ENCODE assay signal across 4 cellular contexts in the genomic region with DNA sequence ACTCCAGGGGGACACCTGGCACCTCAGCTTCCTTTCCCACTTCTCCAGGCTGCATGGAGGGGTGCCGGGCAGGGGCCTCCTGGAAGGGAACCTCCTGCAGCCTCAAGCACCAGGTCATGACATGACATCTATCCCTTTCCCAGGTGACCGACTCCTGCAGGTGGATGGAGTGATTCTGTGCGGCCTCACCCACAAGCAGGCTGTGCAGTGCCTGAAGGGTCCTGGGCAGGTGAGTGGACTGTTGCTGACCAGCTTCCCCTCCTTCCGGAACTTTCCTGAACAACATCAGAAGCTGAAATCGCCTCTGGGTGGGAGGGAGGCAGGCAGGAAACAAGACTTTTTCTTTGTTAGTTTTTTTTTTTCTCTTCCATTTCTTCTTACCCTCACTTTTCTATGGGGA. TPM values are rescaled to one million over a fixed set of nuclear protein-coding genes. Genes with fewer than 3 reads are reported as not detected.
"Had no signal": no experiment of that assay in that cellular context is flagged by ENCODE, and none has a peak within 500 bp of the region (broad histone marks: within the 10 kb centered on the region; RNA-seq: fewer than 3 reads in every experiment).

No MANE protein-coding gene starts in this region.

RNA-seq across cellular contexts. Expression of gene PTPN20, which starts 34.5 kb away (rescaled TPM):
- total RNA-seq: neural crest cell, osteocyte, smooth muscle cell had no signal
- polyA plus RNA-seq: neural cell, smooth muscle cell had no signal
